In the genomic region with DNA sequence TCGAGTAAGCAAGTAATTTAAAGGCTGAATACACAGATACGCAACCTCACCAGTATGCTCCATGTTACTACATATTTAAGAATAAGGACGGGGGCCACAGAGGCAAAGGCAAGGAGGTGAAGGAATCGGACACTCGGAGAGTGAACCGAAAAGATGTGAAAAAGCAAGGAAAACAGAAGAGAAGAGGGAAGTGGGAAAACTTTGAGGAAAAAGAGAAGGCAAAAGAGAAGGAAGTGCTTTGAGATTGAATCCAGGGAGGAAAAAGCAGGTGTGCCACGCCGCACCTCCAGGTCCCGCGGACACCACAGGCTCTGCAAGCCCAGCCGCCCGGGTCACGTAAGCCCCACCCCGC, we compare ENCODE assay signal across 8 cellular contexts. TPM values are rescaled to one million over a fixed set of nuclear protein-coding genes. Genes with fewer than 3 reads are reported as not detected.
DNase-seq lines count a peak whose midpoint lies in the region; ATAC-seq and TF ChIP-seq lines count a peak whose summit lies in the region.

No MANE protein-coding gene starts in this region.

- H3K4me1 ChIP-seq in cardiac muscle cell (ENCODE audit: low read depth) (peaks cover 5% of the 10 kb centered on the region), skeletal muscle tissue (ENCODE audit: control insufficient read depth in 3 of 3, insufficient read depth in 3 of 3, low read length in 3 of 3) (peaks cover 14 to 18% (median 16%) of the 10 kb centered on the region in 3 donors)

- H3K27ac ChIP-seq in SU-DHL-6 (ENCODE audit: low read depth, low read length) (peak overlapping the region; percentile 65), cardiac muscle cell (peak overlapping the region; percentile 64), skeletal muscle tissue (ENCODE audit: low read depth, low read length) (peak overlapping the region; percentile 83)

- H3K9ac ChIP-seq in SU-DHL-6 (ENCODE audit: low read length) (peak overlapping the region; percentile 81), skeletal muscle tissue (ENCODE audit: low read depth in 1 of 3, low read length in 3 of 3) (peak overlapping the region; percentile 81 to 94 (median 93))

- H3K9me2 ChIP-seq in SU-DHL-6 (replicated peaks; ENCODE audit: insufficient read depth, low read length): no peaks in the 10 kb centered on the region

- H4K20me1 ChIP-seq in SU-DHL-6 (ENCODE audit: low read depth, low read length): no peaks in the 10 kb centered on the region

- H3K9me3 ChIP-seq in SU-DHL-6 (ENCODE audit: insufficient read depth, low read length) (no peaks in the 10 kb centered on the region), cardiac muscle cell (ENCODE audit: low read depth) (no peaks in the 10 kb centered on the region), skeletal muscle tissue (ENCODE audit: control insufficient read depth in 3 of 3, low read length in 3 of 3) (no peaks in the 10 kb centered on the region)

- H3K27me3 ChIP-seq in SU-DHL-6 (ENCODE audit: low read length) (no peaks in the 10 kb centered on the region), cardiac muscle cell (no peaks in the 10 kb centered on the region), skeletal muscle tissue (ENCODE audit: control insufficient read depth in 3 of 3, insufficient read depth in 3 of 3, low read length in 3 of 3) (no peaks in the 10 kb centered on the region)

- TF ChIP-seq CTCF in SU-DHL-6 (IDR thresholded peaks at IDR 0.05; ENCODE audit: insufficient read depth, low read length, poor library complexity, severe bottlenecking) (no peak), cardiac muscle cell (IDR thresholded peaks at IDR 0.05; ENCODE audit: low read depth, low read length) (no peak)

- no peak for DNase-seq in cardiac muscle cell (ENCODE audit: low read depth in 1 of 2, low spot score in 1 of 2)
- DNase-seq in cortex of kidney (lab: John Stamatoyannopoulos, UW): no peak
- no peak for DNase-seq in NCI-H1694 (lab: John Stamatoyannopoulos, UW)

- peak overlapping the region; percentile 97 for H3K4me2 ChIP-seq in SU-DHL-6 (ENCODE audit: low read depth, low read length, poor library complexity, severe bottlenecking)

- peaks cover 42% of the 10 kb centered on the region for H3K79me2 ChIP-seq in SU-DHL-6 (ENCODE audit: insufficient read depth, low read length)

- peak overlapping the region; percentile 99 for H3K4me3 ChIP-seq in SU-DHL-6 (ENCODE audit: insufficient read depth, low read length, poor library complexity, severe bottlenecking)
- peak overlapping the region; percentile 80 for H3K4me3 ChIP-seq in cardiac muscle cell
- peak overlapping the region; percentile 82 to 96 (median 91) for H3K4me3 ChIP-seq in skeletal muscle tissue (ENCODE audit: low read length in 3 of 3)

- peak overlapping the region; percentile 99 for H2AFZ ChIP-seq in SU-DHL-6 (ENCODE audit: low read depth, low read length, severe bottlenecking)

- ATAC-seq in GM18498 (IDR thresholded peaks at IDR 0.05; ENCODE audit: unreplicated experiment): peak; percentile 14
- ATAC-seq in HG02571 (IDR thresholded peaks at IDR 0.05; ENCODE audit: unreplicated experiment): peak; percentile 5
- no peak for ATAC-seq in HG03520 (IDR thresholded peaks at IDR 0.05; ENCODE audit: unreplicated experiment)

- H3K36me3 ChIP-seq in SU-DHL-6 (ENCODE audit: low read length) (peaks cover 11% of the 10 kb centered on the region), cardiac muscle cell (no peaks in the 10 kb centered on the region), skeletal muscle tissue (ENCODE audit: control insufficient read depth in 3 of 3, insufficient read depth in 3 of 3, low read length in 3 of 3) (no peaks in the 10 kb centered on the region)

- peaks cover 18% of the 10 kb centered on the region; the same call in 1 of the 2 replicates for H3F3A ChIP-seq in SU-DHL-6 (ENCODE audit: insufficient read depth)

RNA-seq across cellular contexts. Expression of a gene that starts 0.4 kb away (rescaled TPM):
- total RNA-seq in cardiac muscle cell: 19.9 and 20.0 TPM in 2 replicates
- 12.7 and 13.3 TPM in 2 replicates for polyA plus RNA-seq in cardiac muscle cell
- 17.7 TPM for total RNA-seq in skeletal muscle tissue

RNA-seq across cellular contexts. Expression of a gene that starts 4.7 kb away (rescaled TPM):
- total RNA-seq in cardiac muscle cell (15.4 and 39.7 TPM in 2 replicates), skeletal muscle tissue (18.3 TPM)
- polyA plus RNA-seq in cardiac muscle cell: 123 and 150 TPM in 2 replicates
